20 cellular contexts compared by ENCODE assay signal in the genomic region with DNA sequence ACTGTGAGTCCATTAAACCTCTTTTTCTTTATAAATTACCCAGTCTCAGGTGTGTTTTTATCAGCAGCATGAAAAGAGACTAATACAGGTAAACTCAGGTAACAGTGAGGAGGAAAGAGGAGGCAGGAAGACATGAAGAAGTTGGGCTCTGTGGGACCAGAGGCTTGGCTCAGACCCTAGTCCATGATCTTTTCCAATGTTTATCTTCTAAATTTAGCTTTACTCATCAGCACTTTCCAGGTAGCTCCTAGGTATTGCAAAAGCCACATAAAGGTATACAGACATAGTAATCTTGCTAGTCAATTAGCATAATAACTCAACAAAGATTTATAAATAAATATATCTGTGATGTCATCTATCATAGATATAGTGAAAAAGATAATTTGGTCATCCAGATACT. TPM values are rescaled to one million over a fixed set of nuclear protein-coding genes. Genes with fewer than 3 reads are reported as not detected.
DNase-seq lines count a peak whose midpoint lies in the region; ATAC-seq, FAIRE-seq and TF ChIP-seq lines count a peak whose summit lies in the region.
"Had no signal": no experiment of that assay in that cellular context is flagged by ENCODE, and none has a peak within 500 bp of the region (broad histone marks: within the 10 kb centered on the region; RNA-seq: fewer than 3 reads in every experiment).

No MANE protein-coding gene starts in this region.

- no peak overlapping the region for H2AFZ ChIP-seq in HepG2 (ENCODE audit: low read length)

- ATAC-seq in HepG2: no peak
- peak; percentile 83 to 94 (median 88) for ATAC-seq in right lobe of liver
- no peak for ATAC-seq in HG03469 (IDR thresholded peaks at IDR 0.05; ENCODE audit: unreplicated experiment)
- ATAC-seq in HG03520 (IDR thresholded peaks at IDR 0.05; ENCODE audit: unreplicated experiment): no peak
- ATAC-seq: A549; CD8-positive, alpha-beta T cell had no signal

- H3K4me3 ChIP-seq in liver (ENCODE audit: low read depth in 1 of 3, low read length in 3 of 3) (no peak overlapping the region), HepG2 (replicated peaks in 1 of 3; ENCODE audit: insufficient read depth in 1 of 3, low read depth in 2 of 3, low read length in 3 of 3) (no peak overlapping the region), right lobe of liver (no peak overlapping the region)
- H3K4me3 ChIP-seq: A549; BLaER1 treated with 17β-estradiol and CSF1 and Interleukin-3, amounts not matched to agents 10 nM and 100 nM had no signal

- H3K9ac ChIP-seq in liver (ENCODE audit: low read depth in 1 of 2, low read length in 2 of 2): no peak overlapping the region
- no peak overlapping the region for H3K9ac ChIP-seq in HepG2 (ENCODE audit: insufficient read depth, low read depth, low read length)
- H3K9ac ChIP-seq: BLaER1 treated with 17β-estradiol and CSF1 and Interleukin-3, amounts not matched to agents 10 nM and 100 nM had no signal

- no peaks in the 10 kb centered on the region for H4K20me1 ChIP-seq in HepG2 (ENCODE audit: insufficient read depth, low read length)
- H4K20me1 ChIP-seq: BLaER1 treated with 17β-estradiol and CSF1 and Interleukin-3, amounts not matched to agents 10 nM and 100 nM had no signal

- H3K4me2 ChIP-seq in HepG2 (ENCODE audit: low read depth, low read length): no peak overlapping the region
- H3K4me2 ChIP-seq: A549 had no signal

- TF ChIP-seq POLR2A in HepG2 (IDR thresholded peaks at IDR 0.05; ENCODE audit: insufficient read depth in 1 of 2, low read depth in 2 of 2, low read length in 2 of 2) (no peak), right lobe of liver (IDR thresholded peaks at IDR 0.05) (no peak)

- POLR2A ChIA-PET in HepG2 (lab: Yijun Ruan, JAX): no interaction called here

- no peak for FAIRE-seq in HepG2 (lab: Jason Lieb, UNC)
- FAIRE-seq: A549, D721Med, G401.6, GM12891, GM19239 had no signal

- intact Hi-C loops in HepG2 (cut with micrococcal nuclease; ENCODE audit: unreplicated experiment): no loop called here
- intact Hi-C loops in right lobe of liver (cut with DNase I): no loop called here

- TF ChIP-seq CTCF in liver (IDR thresholded peaks at IDR 0.05; ENCODE audit: low read depth, low read length, missing input control) (no peak), HepG2 (CRISPR knock-in tag; IDR thresholded peaks at IDR 0.05) (no peak), right lobe of liver (IDR thresholded peaks at IDR 0.05) (no peak)

- CTCF ChIA-PET in HepG2 (lab: Yijun Ruan, JAX; ENCODE audit: low intra/inter-chr PET ratio, low total read pairs): no interaction called here

- H3K27me3 ChIP-seq in liver (ENCODE audit: control insufficient read depth in 4 of 4, insufficient read depth in 4 of 4, low read length in 3 of 4): no peaks in the 10 kb centered on the region
- no peaks in the 10 kb centered on the region; a peak in 2 of 5 replicates for H3K27me3 ChIP-seq in HepG2 (ENCODE audit: control insufficient read depth in 1 of 2, insufficient read depth in 2 of 2, low read length in 2 of 2)
- H3K27me3 ChIP-seq in right lobe of liver: no peaks in the 10 kb centered on the region
- H3K27me3 ChIP-seq: BLaER1 treated with 17β-estradiol and CSF1 and Interleukin-3, amounts not matched to agents 10 nM and 100 nM had no signal

- in situ Hi-C loops in HepG2 (cut with HindIII; ENCODE audit: extremely low pct_ligation_motif_present, low pct_unique_long_range_greater_than_20kb): loop anchor here (25.0 kb wide), 1 partner anchor 204 kb away; no protein-coding TSS in a partner anchor

- no peaks in the 10 kb centered on the region for H3K36me3 ChIP-seq in liver (ENCODE audit: control insufficient read depth in 4 of 4, insufficient read depth in 3 of 4, low read depth in 1 of 4, low read length in 3 of 4)
- H3K36me3 ChIP-seq in HepG2 (replicated peaks in 1 of 2; ENCODE audit: control insufficient read depth in 1 of 2, insufficient read depth in 2 of 2, low read length in 2 of 2): no peaks in the 10 kb centered on the region
- H3K36me3 ChIP-seq in right lobe of liver: no peaks in the 10 kb centered on the region
- H3K36me3 ChIP-seq: BLaER1 treated with 17β-estradiol and CSF1 and Interleukin-3, amounts not matched to agents 10 nM and 100 nM had no signal

- no TSS peak for BruUV-seq in HepG2 (replicated peaks; lab: Mats Ljungman, UMichigan)

- no peak for TF ChIP-seq EP300 in HepG2 (IDR thresholded peaks at IDR 0.05; ENCODE audit: low read depth in 2 of 2, low read length in 2 of 2)
- no peak for TF ChIP-seq EP300 in HepG2 (CRISPR knock-in tag; IDR thresholded peaks at IDR 0.05; ENCODE audit: borderline replicate concordance)

- DNase-seq in HepG2 (ENCODE audit: low spot score) (no peak), right lobe of liver (no peak)
- DNase-seq: AML-193; Caco-2; Calu3; CD4-positive, alpha-beta T cell; CD8-positive, alpha-beta T cell; DMS79 treated with DMSO at 0.1 percent for 48 hours; GF-D8 had no signal

- H3K4me1 ChIP-seq in liver (ENCODE audit: control insufficient read depth in 4 of 4, insufficient read depth in 4 of 4, low read length in 3 of 4): peaks cover 0 to 6% (median 2%) of the 10 kb centered on the region in 4 donors
- H3K4me1 ChIP-seq in HepG2 (ENCODE audit: insufficient read depth, low read length): no peaks in the 10 kb centered on the region
- H3K4me1 ChIP-seq in right lobe of liver: peaks cover 0 to 12% (median 5%) of the 10 kb centered on the region in 4 donors
- H3K4me1 ChIP-seq: A549, Caco-2 had no signal

- H3K27ac ChIP-seq in liver (ENCODE audit: low read depth in 1 of 2, low read length in 2 of 2): no peak overlapping the region
- no peak overlapping the region for H3K27ac ChIP-seq in HepG2 (ENCODE audit: extremely low read length, insufficient read depth, low read length)
- peak overlapping the region in 2 of 3 donors; percentile 13 to 66 for H3K27ac ChIP-seq in right lobe of liver
- H3K27ac ChIP-seq: 22Rv1; A549; BLaER1 treated with 17β-estradiol and CSF1 and Interleukin-3, amounts not matched to agents 10 nM and 100 nM; C4-2B had no signal

- no peaks in the 10 kb centered on the region for H3K79me2 ChIP-seq in HepG2 (ENCODE audit: insufficient read depth, low read length)

- H3K9me3 ChIP-seq in liver (ENCODE audit: control insufficient read depth in 4 of 4, low read length in 3 of 4) (no peaks in the 10 kb centered on the region), HepG2 (ENCODE audit: low read length) (no peaks in the 10 kb centered on the region), right lobe of liver (no peaks in the 10 kb centered on the region)
- H3K9me3 ChIP-seq: A549; BLaER1 treated with 17β-estradiol and CSF1 and Interleukin-3, amounts not matched to agents 10 nM and 100 nM; Caco-2 had no signal

- TF ChIP-seq RAD21 in liver (IDR thresholded peaks at IDR 0.05): no peak
- TF ChIP-seq RAD21 in HepG2 (CRISPR knock-in tag; IDR thresholded peaks at IDR 0.05): no peak

RNA-seq across cellular contexts. Expression of a gene that starts 11.2 kb away (rescaled TPM):
- total RNA-seq in liver (10 to 100 TPM; 37.1 to 79.0 TPM), HepG2 (2016; rRNA removed; fragmentation: Illumina TruSeq; extraction: Trizol) (19.6 and 28.4 TPM in 2 replicates), right lobe of liver (10 to 100 TPM; 15.9 to 27.2 (median 23.3) TPM)
- polyA plus RNA-seq in liver (10 to 100 TPM in 1 of 2 donors, 1 to 10 TPM in 1; 5.3 to 17.2 TPM), HepG2 (2011; rRNA removed) (7.8 and 9.7 TPM in 2 replicates)
- total RNA-seq in HepG2 (2016; cell fraction: cytosol; rRNA removed; fragmentation: Illumina TruSeq; extraction: Trizol; ENCODE audit: low read depth): 4.5 and 6.9 TPM in 2 replicates
- total RNA-seq in HepG2 (2016; cell fraction: insoluble cytoplasmic fraction; rRNA removed; fragmentation: Illumina TruSeq; extraction: Trizol): 20.0 and 28.7 TPM in 2 replicates
- 5.6 and 7.2 TPM in 2 replicates for total RNA-seq in HepG2 (2016; cell fraction: membrane; rRNA removed; fragmentation: Illumina TruSeq; extraction: Trizol)
- total RNA-seq in HepG2 (2016; cell fraction: nucleus; rRNA removed; fragmentation: Illumina TruSeq; extraction: Trizol): 57.5 and 66.0 TPM in 2 replicates
- 2.5 and 4.4 TPM in 2 replicates for polyA plus RNA-seq in HepG2 (2011; cell fraction: cytosol; rRNA removed)
- 12.2 and 12.3 TPM in 2 replicates for polyA plus RNA-seq in HepG2 (2011; cell fraction: nucleus; rRNA removed)
- polyA plus RNA-seq in HepG2 (2012): 7.0 and 7.6 TPM in 2 replicates
- polyA plus RNA-seq in HepG2 (2016; cell fraction: cytosol; fragmentation: Illumina TruSeq; extraction: Trizol; ENCODE audit: low read depth): 0.57 and 0.58 TPM in 2 replicates
- 9.9 and 12.5 TPM in 2 replicates for polyA plus RNA-seq in HepG2 (2016; cell fraction: insoluble cytoplasmic fraction; fragmentation: Illumina TruSeq; extraction: Trizol; ENCODE audit: low read depth)
- 1.2 and 1.7 TPM in 2 replicates for polyA plus RNA-seq in HepG2 (2016; cell fraction: membrane; fragmentation: Illumina TruSeq; extraction: Trizol; ENCODE audit: low read depth)
- 21.6 and 24.9 TPM in 2 replicates for polyA plus RNA-seq in HepG2 (2016; cell fraction: nucleus; fragmentation: Illumina TruSeq; extraction: Trizol; ENCODE audit: insufficient read depth, low read depth)
- 27.4 and 29.3 TPM in 2 replicates for polyA minus RNA-seq in HepG2 (2011; rRNA and poly(A)+ RNA removed; ENCODE audit: low replicate concordance)
- polyA minus RNA-seq in HepG2 (2011; cell fraction: cytosol; rRNA and poly(A)+ RNA removed): 12.0 and 18.5 TPM in 2 replicates
- 177 and 185 TPM in 2 replicates for polyA minus RNA-seq in HepG2 (2011; cell fraction: nucleus; rRNA and poly(A)+ RNA removed)

RNA-seq across cellular contexts. Expression of a gene that starts 39.6 kb away (rescaled TPM):
- total RNA-seq in liver (10 to 100 TPM; 52.4 to 64.9 TPM), HepG2 (2016; rRNA removed; fragmentation: Illumina TruSeq; extraction: Trizol) (52.6 and 74.9 TPM in 2 replicates), right lobe of liver (100 to 1,000 TPM in 5 of 6 experiments, 10 to 100 TPM in 1; 94.8 to 120 (median 108) TPM)
- polyA plus RNA-seq in liver (100 to 1,000 TPM; 100 to 114 TPM), HepG2 (2011; rRNA removed) (59.7 and 67.3 TPM in 2 replicates)
- 22.4 and 26.4 TPM in 2 replicates for total RNA-seq in HepG2 (2016; cell fraction: cytosol; rRNA removed; fragmentation: Illumina TruSeq; extraction: Trizol; ENCODE audit: low read depth)
- total RNA-seq in HepG2 (2016; cell fraction: insoluble cytoplasmic fraction; rRNA removed; fragmentation: Illumina TruSeq; extraction: Trizol): 55.4 and 78.1 TPM in 2 replicates
- total RNA-seq in HepG2 (2016; cell fraction: membrane; rRNA removed; fragmentation: Illumina TruSeq; extraction: Trizol): 29.7 and 31.7 TPM in 2 replicates
- total RNA-seq in HepG2 (2016; cell fraction: nucleus; rRNA removed; fragmentation: Illumina TruSeq; extraction: Trizol): 69.1 and 73.3 TPM in 2 replicates
- polyA plus RNA-seq in HepG2 (2011; cell fraction: cytosol; rRNA removed): 37.3 and 45.5 TPM in 2 replicates
- polyA plus RNA-seq in HepG2 (2011; cell fraction: nucleus; rRNA removed): 23.3 and 29.6 TPM in 2 replicates
- 65.2 and 70.0 TPM in 2 replicates for polyA plus RNA-seq in HepG2 (2012)
- polyA plus RNA-seq in HepG2 (2016; cell fraction: cytosol; fragmentation: Illumina TruSeq; extraction: Trizol; ENCODE audit: low read depth): 15.0 and 17.6 TPM in 2 replicates
- 53.6 and 60.2 TPM in 2 replicates for polyA plus RNA-seq in HepG2 (2016; cell fraction: insoluble cytoplasmic fraction; fragmentation: Illumina TruSeq; extraction: Trizol; ENCODE audit: low read depth)
- polyA plus RNA-seq in HepG2 (2016; cell fraction: membrane; fragmentation: Illumina TruSeq; extraction: Trizol; ENCODE audit: low read depth): 23.3 and 25.0 TPM in 2 replicates
- polyA plus RNA-seq in HepG2 (2016; cell fraction: nucleus; fragmentation: Illumina TruSeq; extraction: Trizol; ENCODE audit: insufficient read depth, low read depth): 116 and 122 TPM in 2 replicates
- polyA minus RNA-seq in HepG2 (2011; rRNA and poly(A)+ RNA removed; ENCODE audit: low replicate concordance): 43.1 and 49.6 TPM in 2 replicates
- 32.1 and 36.1 TPM in 2 replicates for polyA minus RNA-seq in HepG2 (2011; cell fraction: cytosol; rRNA and poly(A)+ RNA removed)
- polyA minus RNA-seq in HepG2 (2011; cell fraction: nucleus; rRNA and poly(A)+ RNA removed): 57.4 and 68.6 TPM in 2 replicates

Comparison
In these comparisons a context has a peak if more than half of its experiments do, and no peak if none do; other contexts are left out.
1. H3K27ac ChIP-seq: peak in right lobe of liver (2 of 3); none in liver (0 of 2) and HepG2 (single experiment).
2. ATAC-seq: peak in right lobe of liver (4 of 4); none in HepG2 (single experiment), HG03469 (single experiment) and HG03520 (single experiment).